Comparison of ENCODE assay signal across 8 cellular contexts in genomic region chr15:92819312-92820232, GRCh38.
DNase-seq lines count a peak whose midpoint lies in the region; ATAC-seq, FAIRE-seq and TF ChIP-seq lines count a peak whose summit lies in the region.

No MANE protein-coding gene starts in this region.

- H3K9me3 ChIP-seq in heart left ventricle = no peaks in the 10 kb centered on the region

- no peak overlapping the region for H3K9ac ChIP-seq in rectal smooth muscle tissue (ENCODE audit: low read length)

- peak overlapping the region; percentile 90 for H3K4me3 Mint-ChIP-seq in activated B cell treated with CpG ODN at 0.5 μM for 24 hours

- peaks cover 57% of the 10 kb centered on the region for H3K4me1 Mint-ChIP-seq in activated B cell treated with CpG ODN at 0.5 μM for 24 hours

- no peak for ATAC-seq in activated B cell treated with CpG ODN at 0.5 μM for 24 hours (ENCODE audit: low read depth)
- ATAC-seq in heart left ventricle = peak in 3 of 4 donors; percentile 25 to 40 (median 27)
- ATAC-seq in GM21515 (IDR thresholded peaks at IDR 0.05; ENCODE audit: unreplicated experiment) = no peak

- peak overlapping the region; percentile 90 for H3K27ac Mint-ChIP-seq in activated B cell treated with CpG ODN at 0.5 μM for 24 hours

- H3K9me3 Mint-ChIP-seq in activated B cell treated with CpG ODN at 0.5 μM for 24 hours = no peaks in the 10 kb centered on the region

- CTCF ChIA-PET in activated B cell treated with CpG ODN at 0.5 μM for 24 hours (lab: Charles Lee) = interaction anchor here (1.6 kb wide), 1 partner anchor 63 kb away, joined by 6 read pairs; no protein-coding TSS in a partner anchor

- TF ChIP-seq CTCF in HL-60 (IDR thresholded peaks at IDR 0.05; ENCODE audit: insufficient read depth, low read length) (no peak), activated B cell treated with CpG ODN at 0.5 μM for 24 hours (IDR thresholded peaks at IDR 0.05) (no peak), heart left ventricle (IDR thresholded peaks at IDR 0.05) (no peak), D721Med (IDR thresholded peaks at IDR 0.05; ENCODE audit: insufficient read depth, missing control alignments) (no peak)

- no peaks in the 10 kb centered on the region for H3K36me3 Mint-ChIP-seq in activated B cell treated with CpG ODN at 0.5 μM for 24 hours (ENCODE audit: low read depth)

- no peaks in the 10 kb centered on the region for H3K27me3 ChIP-seq in HL-60 (ENCODE audit: insufficient read depth, poor library complexity, severe bottlenecking)
- no peaks in the 10 kb centered on the region for H3K27me3 ChIP-seq in heart left ventricle
- H3K27me3 ChIP-seq in rectal smooth muscle tissue (ENCODE audit: control insufficient read depth, insufficient read depth, low read length) = no peaks in the 10 kb centered on the region

- peak overlapping the region; percentile 67 for H3K27ac ChIP-seq in HL-60 (replicated peaks)
- H3K27ac ChIP-seq in heart left ventricle = peak overlapping the region; percentile 77 to 93 (median 86)
- H3K27ac ChIP-seq in rectal smooth muscle tissue (ENCODE audit: low read depth, low read length) = peak overlapping the region; percentile 82

- TF ChIP-seq POLR2A in heart left ventricle (IDR thresholded peaks at IDR 0.05) = no peak

- H3K4me3 ChIP-seq in HL-60 (replicated peaks; ENCODE audit: insufficient read depth, low read length) (peak overlapping the region; percentile 42), heart left ventricle (peak overlapping the region in 11 of 12 donors; percentile 10 to 62 (median 48)), rectal smooth muscle tissue (ENCODE audit: low read length) (peak overlapping the region; percentile 63)

- intact Hi-C loops in activated B cell treated with CpG ODN at 0.5 μM for 24 hours (cut with micrococcal nuclease) = loop anchor here (1.0 kb wide), 5 partner anchors 10 to 81 kb away; partner anchors contain the start of gene CHD2
- intact Hi-C loops in heart left ventricle (cut with DNase I) = loop anchor here in 1 of 10 donors (5.0 kb wide), 1 partner anchor 63 kb away; no protein-coding TSS in a partner anchor

- WGBS in heart left ventricle, 4 donors = 30 to 39% (median 32%) methylated on average over 16 of the region's 16 CpGs

- FAIRE-seq in D721Med (lab: Jason Lieb, UNC) = no peak

- DNase-seq in DMS53 treated with DMSO at 0.1 percent for 48 hours (lab: John Stamatoyannopoulos, UW; ENCODE audit: unreplicated experiment) (peak; percentile 13), HL-60 (ENCODE audit: low read depth in 1 of 2, low spot score in 1 of 2) (no peak), activated B cell treated with CpG ODN at 0.5 μM for 24 hours (no peak), heart left ventricle (no peak), D721Med (ENCODE audit: insufficient read length, low spot score) (no peak), GOT3 (lab: John Stamatoyannopoulos, UW) (no peak)

- no peaks in the 10 kb centered on the region for H3K36me3 ChIP-seq in heart left ventricle
- no peaks in the 10 kb centered on the region for H3K36me3 ChIP-seq in rectal smooth muscle tissue (ENCODE audit: control insufficient read depth, insufficient read depth, low read length)

- POLR2A ChIA-PET in activated B cell treated with CpG ODN at 0.5 μM for 24 hours (lab: Charles Lee) = interaction anchor here (0.7 to 7.6 kb wide), 10 partner anchors 8 to 98 kb away, joined by 3 to 90 read pairs (median 16); partner anchors contain the start of gene CHD2

- no peaks in the 10 kb centered on the region for H3K27me3 Mint-ChIP-seq in activated B cell treated with CpG ODN at 0.5 μM for 24 hours

- H3K4me1 ChIP-seq in heart left ventricle (peaks cover 0 to 35% (median 12%) of the 10 kb centered on the region in 12 donors), rectal smooth muscle tissue (ENCODE audit: control insufficient read depth, insufficient read depth, low read length) (peaks cover 3% of the 10 kb centered on the region)

Comparison
In these comparisons a context has a peak if more than half of its experiments do, and no peak if none do; other contexts are left out.
1. ATAC-seq: peak in heart left ventricle (3 of 4); none in activated B cell treated with CpG ODN at 0.5 μM for 24 hours (single experiment) and GM21515 (single experiment).
2. Peak in every context shown above with its lines, with median percentiles within 50 percentile points of each other: H3K27ac ChIP-seq and H3K4me3 ChIP-seq.